ENCODE assay signal across 21 cellular contexts in genomic region chr22:38122616-38123015, GRCh38. TPM values are rescaled to one million over a fixed set of nuclear protein-coding genes. Genes with fewer than 3 reads are reported as not detected.
DNase-seq lines count a peak whose midpoint lies in the region; ATAC-seq and TF ChIP-seq lines count a peak whose summit lies in the region.
"Had no signal": no experiment of that assay in that cellular context is flagged by ENCODE, and none has a peak within 500 bp of the region (broad histone marks: within the 10 kb centered on the region; RNA-seq: fewer than 3 reads in every experiment).

No MANE protein-coding gene starts in this region.

- H4K20me1 ChIP-seq in DND-41 (ENCODE audit: insufficient read depth, low read length) (peaks cover 4% of the 10 kb centered on the region; the same call in 1 of the 2 replicates), osteoblast (ENCODE audit: insufficient read depth, low read length) (no peaks in the 10 kb centered on the region)

- intact Hi-C loops in CD8-positive, alpha-beta T cell (cut with DNase I, micrococcal nuclease): loop anchor here in 1 of 2 experiments (10.0 kb wide), 1 partner anchor 222 kb away; no protein-coding TSS in a partner anchor

- DNase-seq in DND-41 (peak; percentile 20), RWPE1 (ENCODE audit: low spot score) (no peak), osteoblast (ENCODE audit: insufficient read length, low spot score, missing footprints) (peak; percentile 81)
- no peak for DNase-seq in activated CD4-positive, alpha-beta T cell treated with anti-CD3 and anti-CD28 coated beads for 1 hour
- DNase-seq in CD8-positive, alpha-beta T cell: no peak
- no peak for DNase-seq in activated CD8-positive, alpha-beta memory T cell treated with anti-CD3 and anti-CD28 coated beads, Interleukin-2, amount 50 U/mL, for 4 hours
- DNase-seq: CD4-positive, alpha-beta memory T cell; GOT3; HFFc6; KG1; NCI-H1105; NCI-H146; NCI-H2081; NCI-H2171 treated with DMSO at 0.1 percent for 48 hours; NCI-H446; OCI-M1; SHP77 treated with DMSO at 0.1 percent for 48 hours; SW 1271 had no signal

- H3K4me1 ChIP-seq in DND-41 (ENCODE audit: insufficient read depth, low read length) (peaks cover 17% of the 10 kb centered on the region), HEK293 (ENCODE audit: control insufficient read depth, insufficient read depth, low read length) (no peaks in the 10 kb centered on the region), osteoblast (ENCODE audit: insufficient read depth, low read length) (no peaks in the 10 kb centered on the region)
- no peaks in the 10 kb centered on the region for H3K4me1 ChIP-seq in CD8-positive, alpha-beta T cell (ENCODE audit: insufficient read depth, low read length)

- H3K9me3 Mint-ChIP-seq in CD8-positive, alpha-beta T cell: no peaks in the 10 kb centered on the region
- H3K9me3 Mint-ChIP-seq: CD4-positive, alpha-beta memory T cell; HFFc6 had no signal

- no peaks in the 10 kb centered on the region for H3K79me2 ChIP-seq in DND-41 (ENCODE audit: insufficient read depth, low read length)
- no peaks in the 10 kb centered on the region for H3K79me2 ChIP-seq in osteoblast (ENCODE audit: insufficient read depth, low read length)

- no peak overlapping the region for H3K27ac Mint-ChIP-seq in CD8-positive, alpha-beta T cell
- H3K27ac Mint-ChIP-seq: HFFc6 had no signal

- CTCF ChIA-PET in HEK293 (lab: Yijun Ruan, JAX): interaction anchor here (0.7 to 3.9 kb wide), 3 partner anchors 9 to 344 kb away, joined by 3 to 29 read pairs (median 5); no protein-coding TSS in a partner anchor
- CTCF ChIA-PET in RWPE1 (lab: Yijun Ruan, JAX): interaction anchor here (0.6 kb wide), 1 partner anchor 225 kb away, joined by 3 read pairs; no protein-coding TSS in a partner anchor
- CTCF ChIA-PET in CD8-positive, alpha-beta T cell (lab: Charles Lee): interaction anchor here (0.7 kb wide), 1 partner anchor 8 kb away, joined by 3 read pairs; no protein-coding TSS in a partner anchor

- H3K9ac ChIP-seq in DND-41 (ENCODE audit: low read depth, low read length): no peak overlapping the region

- H3K36me3 ChIP-seq in DND-41 (ENCODE audit: insufficient read depth, low read length) (peaks cover 32% of the 10 kb centered on the region), HEK293 (ENCODE audit: control insufficient read depth in 2 of 2, insufficient read depth in 1 of 2, low read length in 2 of 2) (peaks cover 0 to 5% of the 10 kb centered on the region in 2 experiments; a peak in 1 of 3 replicates), osteoblast (ENCODE audit: insufficient read depth, low read length) (no peaks in the 10 kb centered on the region)
- H3K36me3 ChIP-seq in CD8-positive, alpha-beta T cell (ENCODE audit: insufficient read depth, low read length): no peaks in the 10 kb centered on the region

- H3K4me3 ChIP-seq in DND-41 (ENCODE audit: low read depth in 1 of 2, low read length in 2 of 2): no peak overlapping the region
- no peak overlapping the region for H3K4me3 ChIP-seq in HEK293 (ENCODE audit: low read depth, low read length)
- no peak overlapping the region for H3K4me3 ChIP-seq in osteoblast (ENCODE audit: insufficient read depth, low read length)
- no peak overlapping the region for H3K4me3 ChIP-seq in CD8-positive, alpha-beta T cell (ENCODE audit: low read depth, low read length)
- H3K4me3 ChIP-seq: SK-N-MC had no signal

- H3K4me1 Mint-ChIP-seq in CD8-positive, alpha-beta T cell (ENCODE audit: low read depth): no peaks in the 10 kb centered on the region

- no peak for ATAC-seq in DND-41 (ENCODE audit: insufficient read depth, low read depth)
- ATAC-seq in CD8-positive, alpha-beta T cell: no peak

- H3K27me3 Mint-ChIP-seq in CD8-positive, alpha-beta T cell (ENCODE audit: low read depth): no peaks in the 10 kb centered on the region
- H3K27me3 Mint-ChIP-seq: CD4-positive, alpha-beta memory T cell had no signal

- no peak overlapping the region for H3K4me3 Mint-ChIP-seq in CD8-positive, alpha-beta T cell
- H3K4me3 Mint-ChIP-seq: CD4-positive, alpha-beta memory T cell; HFFc6 had no signal

- no peak for TF ChIP-seq CTCF in DND-41 (IDR thresholded peaks at IDR 0.05; ENCODE audit: borderline replicate concordance, extremely low read depth, low read length, poor library complexity, severe bottlenecking)
- no peak for TF ChIP-seq CTCF in HEK293 (tag by site-specific recombination; IDR thresholded peaks at IDR 0.05)
- TF ChIP-seq CTCF in RWPE1 (conservative IDR thresholded peaks at IDR 0.05; ENCODE audit: low read depth): no peak
- TF ChIP-seq CTCF in osteoblast (IDR thresholded peaks at IDR 0.05; ENCODE audit: extremely low read depth, low read depth, low read length): no peak
- TF ChIP-seq CTCF in CD8-positive, alpha-beta T cell (IDR thresholded peaks at IDR 0.05): no peak

- POLR2A ChIA-PET in HEK293 (lab: Yijun Ruan, JAX) (interaction anchor here (0.6 to 1.0 kb wide), 2 partner anchors 9 to 69 kb away, joined by 3 read pairs; no protein-coding TSS in a partner anchor), RWPE1 (lab: Yijun Ruan, JAX; ENCODE audit: low non-redundant PET) (no interaction called here)
- POLR2A ChIA-PET in CD8-positive, alpha-beta T cell (lab: Charles Lee): no interaction called here

- H2AFZ ChIP-seq in DND-41 (ENCODE audit: low read depth, low read length): no peak overlapping the region
- no peak overlapping the region for H2AFZ ChIP-seq in osteoblast (ENCODE audit: low read length)

- H3K27me3 ChIP-seq in DND-41 (ENCODE audit: insufficient read depth, low read length, poor library complexity) (no peaks in the 10 kb centered on the region), osteoblast (ENCODE audit: insufficient read depth, low read length) (no peaks in the 10 kb centered on the region)
- H3K27me3 ChIP-seq in CD8-positive, alpha-beta T cell (ENCODE audit: insufficient read depth, low read length): no peaks in the 10 kb centered on the region

- peaks cover 37% of the 10 kb centered on the region for H3K36me3 Mint-ChIP-seq in CD8-positive, alpha-beta T cell

- no peak overlapping the region for H3K4me2 ChIP-seq in DND-41 (ENCODE audit: insufficient read depth, low read length)
- H3K4me2 ChIP-seq in osteoblast (ENCODE audit: insufficient read depth, low read length): no peak overlapping the region

- no peaks in the 10 kb centered on the region for H3K9me3 ChIP-seq in DND-41 (ENCODE audit: insufficient read depth, low read length, severe bottlenecking)
- no peaks in the 10 kb centered on the region for H3K9me3 ChIP-seq in HEK293 (ENCODE audit: control insufficient read depth, insufficient read depth, low read depth, low read length)
- H3K9me3 ChIP-seq in osteoblast (ENCODE audit: low read depth, low read length): no peaks in the 10 kb centered on the region
- no peaks in the 10 kb centered on the region for H3K9me3 ChIP-seq in CD8-positive, alpha-beta T cell (ENCODE audit: low read length)

- H3K27ac ChIP-seq in DND-41 (ENCODE audit: low read length) (no peak overlapping the region), HEK293 (ENCODE audit: extremely low read depth, low read depth, low read length) (no peak overlapping the region), RWPE1 (peak overlapping the region; percentile 72), osteoblast (ENCODE audit: low read depth, low read length) (no peak overlapping the region)
- no peak overlapping the region for H3K27ac ChIP-seq in CD8-positive, alpha-beta T cell (ENCODE audit: low read depth, low read length)
- H3K27ac ChIP-seq: SK-N-MC had no signal

TF ChIP-seq in HEK293, 187 proteins besides CTCF, POLR2A, EP300 and RAD21:
- no peak for TF ChIP-seq ZNF514 (tag by site-specific recombination; IDR thresholded peaks at IDR 0.05)
- 0 out of 2 replicates have a peak, but pooled peaks have one; percentile 35 for TF ChIP-seq KLF1 (tag by site-specific recombination; IDR thresholded peaks at IDR 0.05)
- no peak for TF ChIP-seq ZNF624 (tag by site-specific recombination; IDR thresholded peaks at IDR 0.05)
- no peak for TF ChIP-seq ZNF221 (tag by site-specific recombination; IDR thresholded peaks at IDR 0.05; ENCODE audit: borderline replicate concordance)
- no peak for TF ChIP-seq ZSCAN18 (tag by site-specific recombination; IDR thresholded peaks at IDR 0.05)
- TF ChIP-seq ZNF692 (tag by site-specific recombination; IDR thresholded peaks at IDR 0.05): 0 out of 2 replicates have a peak, but pooled peaks have one; percentile 19
- TF ChIP-seq ZIC2 (tag by site-specific recombination; IDR thresholded peaks at IDR 0.05): 0 out of 2 replicates have a peak, but pooled peaks have one; percentile 32
TF ChIP-seq in HEK293: peak in this region for 3.

RNA-seq across cellular contexts. Expression of gene BAIAP2L2, which starts 12.1 kb away (rescaled TPM):
- total RNA-seq in osteoblast: 0.88 and 1.1 TPM in 2 replicates
- total RNA-seq in CD8-positive, alpha-beta T cell: under 1 TPM; 0.60 to 0.61 TPM

RNA-seq across cellular contexts. Expression of gene SLC16A8, which starts 38.6 kb away (rescaled TPM):
- not detected in 2 replicates for total RNA-seq in osteoblast
- total RNA-seq in CD8-positive, alpha-beta T cell: not detected
- total RNA-seq: CD4-positive, alpha-beta memory T cell; G401; HFFc6 had no signal

RNA-seq across cellular contexts. Expression of gene PLA2G6, which starts 59.0 kb away (rescaled TPM):
- total RNA-seq in osteoblast: 12.3 and 17.7 TPM in 2 replicates
- 10 to 100 TPM; 35.4 to 44.4 TPM for total RNA-seq in CD8-positive, alpha-beta T cell

Comparison
In these comparisons a context has a peak if more than half of its experiments do, and no peak if none do; other contexts are left out.
1. DNase-seq: peak in DND-41 (single experiment) and osteoblast (single experiment); none in RWPE1 (single experiment), activated CD4-positive, alpha-beta T cell treated with anti-CD3 and anti-CD28 coated beads for 1 hour (single experiment), CD8-positive, alpha-beta T cell (0 of 7) and activated CD8-positive, alpha-beta memory T cell treated with anti-CD3 and anti-CD28 coated beads, Interleukin-2, amount 50 U/mL, for 4 hours (single experiment).